In the genomic region with DNA sequence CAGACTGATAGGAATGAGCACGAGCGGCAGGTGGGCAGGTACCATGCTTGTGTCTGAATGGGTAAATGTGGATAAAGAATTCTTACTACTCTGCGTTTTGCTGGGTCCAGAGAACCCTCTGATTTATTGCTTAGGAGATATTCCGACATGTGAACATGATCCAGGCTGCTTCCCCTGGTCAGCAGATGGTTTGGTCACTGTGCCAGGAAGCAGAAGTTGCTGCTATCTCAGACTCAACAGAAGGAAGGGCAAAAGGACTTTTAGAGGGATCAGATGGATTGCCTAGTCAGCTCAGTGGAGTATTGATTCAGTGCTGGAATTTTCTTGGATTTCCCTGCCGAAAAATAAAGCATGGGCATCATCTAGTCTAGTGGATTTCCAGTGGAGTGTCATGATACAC, we compare ENCODE assay signal across 25 cellular contexts.
"Had no signal": no experiment of that assay in that cellular context is flagged by ENCODE, and none has a peak within 500 bp of the region (broad histone marks: within the 10 kb centered on the region; RNA-seq: fewer than 3 reads in every experiment).

No MANE protein-coding gene starts in this region.

- H3K4me1 ChIP-seq: adrenal gland, breast epithelium, SJCRH30 had no signal

- H3K9me3 Mint-ChIP-seq: activated CD8-positive, alpha-beta T cell treated with anti-CD3 and anti-CD28 coated beads for 36 hours; activated naive CD8-positive, alpha-beta T cell treated with anti-CD3 and anti-CD28 coated beads, Interleukin-2, amount 10 ng/mL, durations not matched to agents 7 days and 5 days; activated T-helper 2 cell treated with anti-CD3 and anti-CD28 coated beads, Interferon-gamma antibody, Interleukin-2, Interleukin-4, amounts not matched to agents 10 μg/mL and 5 μg/mL and 100 μg/mL, durations not matched to agents 14 hours and 24 hours and 36 hours had no signal

- H3K36me3 Mint-ChIP-seq: activated naive CD8-positive, alpha-beta T cell treated with anti-CD3 and anti-CD28 coated beads, Interleukin-2, amount 10 ng/mL, durations not matched to agents 7 days and 5 days had no signal

- H3K9ac ChIP-seq: KMS-11, SK-N-SH had no signal

- H3K4me3 Mint-ChIP-seq: activated CD8-positive, alpha-beta T cell treated with anti-CD3 and anti-CD28 coated beads for 36 hours; activated naive CD8-positive, alpha-beta T cell treated with anti-CD3 and anti-CD28 coated beads, Interleukin-2, amount 10 ng/mL, durations not matched to agents 7 days and 5 days; activated T-cell treated with anti-CD3 and anti-CD28 coated beads, Interleukin-2, amount 50 U/mL, for 72 hours had no signal

- H3K4me2 ChIP-seq: KMS-11, SK-N-SH had no signal

- H3K9me3 ChIP-seq: adrenal gland, breast epithelium, SJCRH30, SK-N-SH had no signal

- H3K27ac Mint-ChIP-seq: activated CD8-positive, alpha-beta T cell treated with anti-CD3 and anti-CD28 coated beads for 36 hours; activated naive CD8-positive, alpha-beta T cell treated with anti-CD3 and anti-CD28 coated beads, Interleukin-2, amount 10 ng/mL, durations not matched to agents 7 days and 5 days; activated T-cell treated with anti-CD3 and anti-CD28 coated beads, Interleukin-2, amount 50 U/mL, for 72 hours; activated T-helper 2 cell treated with anti-CD3 and anti-CD28 coated beads, Interferon-gamma antibody, Interleukin-2, Interleukin-4, amounts not matched to agents 10 μg/mL and 5 μg/mL and 100 μg/mL, durations not matched to agents 14 hours and 24 hours and 36 hours had no signal

- H3K4me1 Mint-ChIP-seq: activated naive CD8-positive, alpha-beta T cell treated with anti-CD3 and anti-CD28 coated beads, Interleukin-2, amount 10 ng/mL, durations not matched to agents 7 days and 5 days had no signal

- DNase-seq: activated CD4-positive, alpha-beta T cell treated with anti-CD3 and anti-CD28 coated beads for 4 hours; activated CD8-positive, alpha-beta memory T cell treated with anti-CD3 and anti-CD28 coated beads, Interleukin-2, amount 50 U/mL, for 4 hours; activated CD8-positive, alpha-beta T cell treated with anti-CD3 and anti-CD28 coated beads for 36 hours; activated gamma-delta T cell treated with Interleukin-2 at 50 U/mL for 16 hours; activated naive CD4-positive, alpha-beta T cell treated with anti-CD3 and anti-CD28 coated beads, Interleukin-2, amount 50 U/mL, for 16 hours; activated naive CD8-positive, alpha-beta T cell treated with anti-CD3 and anti-CD28 coated beads, Interleukin-2, amount 10 ng/mL, durations not matched to agents 7 days and 5 days; activated T-cell treated with anti-CD3 and anti-CD28 coated beads, Interleukin-2, amount 50 U/mL, for 72 hours; adrenal gland; aorta; NCI-H1092; NCI-H1694; NCI-H2029; NCI-H2107; NCI-H2171 treated with DMSO at 0.1 percent for 48 hours; NCI-H226; NCI-H526; OCI-M1; Right ventricle myocardium superior; SJCRH30; SK-N-SH; T-helper 1 cell had no signal

- H3K4me3 ChIP-seq: adrenal gland, breast epithelium, SJCRH30 had no signal

- H3K27me3 ChIP-seq: adrenal gland, SJCRH30 had no signal

- H3K36me3 ChIP-seq: adrenal gland, breast epithelium, SJCRH30 had no signal

- H3K27ac ChIP-seq: adrenal gland, breast epithelium, KMS-11, RWPE1, SJCRH30 had no signal

- H3K27me3 Mint-ChIP-seq: activated naive CD8-positive, alpha-beta T cell treated with anti-CD3 and anti-CD28 coated beads, Interleukin-2, amount 10 ng/mL, durations not matched to agents 7 days and 5 days had no signal
